ENCODE assay signal across 7 cellular contexts in genomic region chr12:8179989-8180585, GRCh38. TPM values are rescaled to one million over a fixed set of nuclear protein-coding genes. Genes with fewer than 3 reads are reported as not detected.
DNase-seq lines count a peak whose midpoint lies in the region; ATAC-seq, FAIRE-seq and TF ChIP-seq lines count a peak whose summit lies in the region.
"Not testable (repeated sequence)": the region's sequence is repeated elsewhere in the genome, so short reads cannot be mapped to it uniquely, and the experiment has no call there.

No MANE protein-coding gene starts in this region.

- not testable (repeated sequence) for H3K79me1 ChIP-seq in H1 (ENCODE audit: low read depth, low read length)

- H2AK5ac ChIP-seq in H1 (ENCODE audit: low read depth, low read length), result not testable (repeated sequence)

- not testable (repeated sequence) for TF ChIP-seq EP300 in H1 (IDR thresholded peaks at IDR 0.05; ENCODE audit: borderline replicate concordance in 1 of 2, low read depth in 2 of 2, low read length in 2 of 2)

- peak; percentile 71 for TF ChIP-seq CTCF in GM12865 (IDR thresholded peaks at IDR 0.05; ENCODE audit: insufficient read depth, low read depth, low read length, missing control alignments)
- TF ChIP-seq CTCF in RWPE2 (IDR thresholded peaks at IDR 0.05; ENCODE audit: poor library complexity, severe bottlenecking), result peak; percentile 74
- TF ChIP-seq CTCF in H1 (IDR thresholded peaks at IDR 0.05; ENCODE audit: control extremely low read depth in 1 of 3, insufficient read depth in 1 of 3, low read depth in 1 of 3, low read length in 3 of 3), result peak; percentile 46 to 57 (median 50); a peak in 3 of 4 replicates
- TF ChIP-seq CTCF in liver (IDR thresholded peaks at IDR 0.05; ENCODE audit: low read depth, low read length, missing input control), result peak; percentile 46

- TF ChIP-seq RAD21 in H1 (IDR thresholded peaks at IDR 0.05 in 1 of 2, conservative IDR thresholded peaks at IDR 0.05 in 1 of 2; ENCODE audit: low read depth in 2 of 2, low read length in 2 of 2) (peak; percentile 40 to 56; a peak in 3 of 4 replicates), liver (IDR thresholded peaks at IDR 0.05) (peak; percentile 52 to 59)

- DNase-seq in GM12865 (ENCODE audit: low read depth) (peak; percentile 77), NAMALWA (ENCODE audit: low spot score) (peak; percentile 78), RWPE2 (ENCODE audit: low spot score) (peak; percentile 38), H1 (ENCODE audit: low read depth in 1 of 2, low spot score in 2 of 2) (peak; percentile 39 to 85)
- peak; percentile 72 for DNase-seq in activated T-cell treated with anti-CD3 and anti-CD28 coated beads, Interleukin-2, amount 50 U/mL, for 4 hours
- peak; percentile 47 to 48 for DNase-seq in stimulated activated CD4-positive, alpha-beta T cell treated with anti-CD3 and anti-CD28 coated beads, Interleukin-12 subunit alpha, Interleukin-12 subunit beta, amount 100 ng/mL, for 24 hours (ENCODE audit: low read depth in 2 of 2)

- H3K4me2 ChIP-seq in H1 (ENCODE audit: insufficient read depth in 1 of 2, low read depth in 2 of 2, low read length in 2 of 2), result peak overlapping the region in 1 of 2 experiments; percentile 46; a peak in 2 of 4 replicates

- not testable (repeated sequence) for H3K4me1 ChIP-seq in RWPE2 (ENCODE audit: insufficient read depth, poor library complexity, severe bottlenecking); H1 (replicated peaks in 1 of 4; ENCODE audit: control insufficient read depth in 3 of 4, insufficient read depth in 4 of 4, low read length in 3 of 4); liver (ENCODE audit: control insufficient read depth in 4 of 4, insufficient read depth in 4 of 4, low read length in 3 of 4)

- H3K4me3 Mint-ChIP-seq in activated T-cell treated with anti-CD3 and anti-CD28 coated beads, Interleukin-2, amount 50 U/mL, for 4 hours, result peak overlapping the region; percentile 82

- H3K4me1 Mint-ChIP-seq in activated T-cell treated with anti-CD3 and anti-CD28 coated beads, Interleukin-2, amount 50 U/mL, for 4 hours (ENCODE audit: low read depth), result not testable (repeated sequence)

- not testable (repeated sequence) for H3K27ac ChIP-seq in RWPE2 (ENCODE audit: poor library complexity, severe bottlenecking); H1 (ENCODE audit: low read depth, low read length)
- H3K27ac ChIP-seq in liver (ENCODE audit: low read depth in 1 of 2, low read length in 2 of 2), result peak overlapping the region in 1 of 2 donors; percentile 18

- H3K23ac ChIP-seq in H1 (ENCODE audit: insufficient read length), result not testable (repeated sequence)

- H2BK5ac ChIP-seq in H1 (ENCODE audit: low read depth, low read length), result not testable (repeated sequence)

- H2BK15ac ChIP-seq in H1 (ENCODE audit: low read length), result not testable (repeated sequence)

- not testable (repeated sequence) for H4K8ac ChIP-seq in H1 (ENCODE audit: extremely low read depth, insufficient read depth, low read length)

- not testable (repeated sequence) for H3K14ac ChIP-seq in H1 (ENCODE audit: insufficient read length)

- H3K27me3 ChIP-seq in RWPE2 (ENCODE audit: insufficient read depth, poor library complexity, severe bottlenecking); H1 (replicated peaks in 1 of 4; ENCODE audit: control insufficient read depth in 3 of 4, extremely low read depth in 1 of 4, insufficient read depth in 3 of 4, low read length in 3 of 4); liver (ENCODE audit: control insufficient read depth in 4 of 4, insufficient read depth in 4 of 4, low read length in 3 of 4): not testable (repeated sequence)

- not testable (repeated sequence) for H4K91ac ChIP-seq in H1 (replicated peaks; ENCODE audit: insufficient read length, low read length)

- FAIRE-seq in H1 (lab: Jason Lieb, UNC), result not testable (repeated sequence)

- WGBS in H1 (ENCODE audit: extremely low coverage in 1 of 2, insufficient coverage in 1 of 2, insufficient read length in 1 of 2, insufficient replicate concordance in 2 of 2, low coverage in 1 of 2, low lambda C conversion rate in 2 of 2, missing lambda C conversion rate in 1 of 2), 2 experiments, result 15% methylated on average over 30 of the region's 43 CpGs; no CpG with 5 or more reads in 1 of the 2 experiments
- under 1% methylated on average over 41 of the region's 43 CpGs for WGBS in liver

- peak overlapping the region; percentile 50; the same call in 1 of the 2 replicates for H2AFZ ChIP-seq in H1 (ENCODE audit: low read length)

- H3K36me3 ChIP-seq in RWPE2 (ENCODE audit: low read depth); H1 (ENCODE audit: control insufficient read depth in 2 of 4, insufficient read depth in 4 of 4, low read length in 3 of 4); liver (ENCODE audit: control insufficient read depth in 4 of 4, insufficient read depth in 3 of 4, low read depth in 1 of 4, low read length in 3 of 4): not testable (repeated sequence)

- not testable (repeated sequence) for H3K36me3 Mint-ChIP-seq in activated T-cell treated with anti-CD3 and anti-CD28 coated beads, Interleukin-2, amount 50 U/mL, for 4 hours (ENCODE audit: insufficient read depth)

- H4K20me1 ChIP-seq in H1 (replicated peaks in 1 of 2; ENCODE audit: control insufficient read depth in 1 of 2, insufficient read depth in 2 of 2, low read length in 2 of 2), result not testable (repeated sequence)

- not testable (repeated sequence) for H3K79me2 ChIP-seq in H1 (ENCODE audit: control insufficient read depth in 1 of 2, insufficient read depth in 2 of 2, low read length in 2 of 2)

- peak overlapping the region in 2 of 4 experiments; percentile 22 to 53; a peak in 3 of 7 replicates for H3K9ac ChIP-seq in H1 (replicated peaks in 1 of 4; ENCODE audit: extremely low read depth in 1 of 4, low read depth in 3 of 4, low read length in 3 of 4)
- not testable (repeated sequence) for H3K9ac ChIP-seq in liver (ENCODE audit: low read depth in 1 of 2, low read length in 2 of 2)

- H2BK20ac ChIP-seq in H1 (ENCODE audit: low read length), result not testable (repeated sequence)

- not testable (repeated sequence) for H3K23me2 ChIP-seq in H1 (ENCODE audit: low read depth, low read length)

- TF ChIP-seq POLR2A in H1 (IDR thresholded peaks at IDR 0.05; ENCODE audit: control extremely low read depth in 1 of 2, low read depth in 2 of 2, low read length in 2 of 2), result peak in 1 of 2 experiments; percentile 49; a peak in 1 of 3 replicates

- H2BK12ac ChIP-seq in H1 (ENCODE audit: low read depth, low read length), result not testable (repeated sequence)

- CTCF ChIA-PET in H1 (lab: Charles Lee; ENCODE audit: partially characterized antibody), result interaction anchor here (0.7 to 1.0 kb wide), 2 partner anchors 24 to 71 kb away, joined by 3 read pairs; partner anchors contain the start of gene ZNF705A

- ATAC-seq in RWPE2 (ENCODE audit: low read depth), result not testable (repeated sequence)
- ATAC-seq in activated T-cell treated with anti-CD3 and anti-CD28 coated beads, Interleukin-2, amount 50 U/mL, for 4 hours, result peak; percentile 91 to 94

- not testable (repeated sequence) for H3K18ac ChIP-seq in H1 (ENCODE audit: extremely low read depth, low read length)

- not testable (repeated sequence) for H3K9me3 ChIP-seq in RWPE2 (ENCODE audit: severe bottlenecking); H1 (ENCODE audit: insufficient read depth in 2 of 2, low read depth in 1 of 2, low read length in 1 of 2); liver (ENCODE audit: control insufficient read depth in 4 of 4, low read length in 3 of 4)

- POLR2A ChIA-PET in H1 (lab: Charles Lee; ENCODE audit: partially characterized antibody), result not testable (repeated sequence)

- H3K4ac ChIP-seq in H1 (replicated peaks; ENCODE audit: insufficient read length, low read depth, low read length), result not testable (repeated sequence)

- H3K9me3 Mint-ChIP-seq in activated T-cell treated with anti-CD3 and anti-CD28 coated beads, Interleukin-2, amount 50 U/mL, for 4 hours, result not testable (repeated sequence)

- H3K4me3 ChIP-seq in GM12865 (ENCODE audit: low read depth, low read length), result peak overlapping the region; percentile 53
- H3K4me3 ChIP-seq in RWPE2 (ENCODE audit: severe bottlenecking), result peak overlapping the region; percentile 49
- H3K4me3 ChIP-seq in H1 (ENCODE audit: extremely low read depth in 1 of 4, insufficient read depth in 2 of 4, low read depth in 3 of 4, low read length in 4 of 4), result peak overlapping the region; percentile 21 to 54 (median 34); a peak in 5 of 8 replicates
- H3K4me3 ChIP-seq in liver (ENCODE audit: low read depth in 1 of 3, low read length in 3 of 3), result peak overlapping the region in 2 of 3 donors; percentile 57 to 58

- H4K5ac ChIP-seq in H1 (ENCODE audit: insufficient read length, low read depth, low read length), result not testable (repeated sequence)

- not testable (repeated sequence) for H2BK120ac ChIP-seq in H1 (replicated peaks; ENCODE audit: low read depth, low read length)

- H3K56ac ChIP-seq in H1 (replicated peaks; ENCODE audit: insufficient read length, low read depth, low read length), result not testable (repeated sequence)

- H3K27me3 Mint-ChIP-seq in activated T-cell treated with anti-CD3 and anti-CD28 coated beads, Interleukin-2, amount 50 U/mL, for 4 hours (ENCODE audit: low read depth), result not testable (repeated sequence)

RNA-seq across cellular contexts. Expression of gene ZNF705A, which starts 23.3 kb away (rescaled TPM):
- total RNA-seq in activated T-cell treated with anti-CD3 and anti-CD28 coated beads, Interleukin-2, amount 50 U/mL, for 4 hours, result not detected
- total RNA-seq in H1 (2021; fragmentation: NEBNext Ultra II Directional; extraction: Animal tissue kit (Norgen Biotek cat#: 25700)), result not detected in 2 replicates
- polyA plus RNA-seq in H1 (2011; rRNA removed) (not detected in 2 replicates), liver (not detected)
- polyA plus RNA-seq in H1 (2011; cell fraction: cytosol; rRNA removed), result not detected
- not detected for polyA plus RNA-seq in H1 (2011; cell fraction: nucleus; rRNA removed)
- not detected in 4 replicates for polyA plus RNA-seq in H1 (2012, experiment 1 of 2)
- polyA plus RNA-seq in H1 (2012, experiment 2 of 2), result not detected
- polyA plus RNA-seq in H1 (2013, experiment 1 of 2), result not detected
- polyA plus RNA-seq in H1 (2013, experiment 2 of 2), result not detected
- not detected in 2 replicates for polyA minus RNA-seq in H1 (2011; rRNA and poly(A)+ RNA removed)
- not detected for polyA minus RNA-seq in H1 (2011; cell fraction: cytosol; rRNA and poly(A)+ RNA removed)
- not detected for polyA minus RNA-seq in H1 (2011; cell fraction: nucleus; rRNA and poly(A)+ RNA removed)
- total RNA-seq in liver, result not detected

RNA-seq across cellular contexts. Expression of gene FAM90A1, which starts 47.3 kb away (rescaled TPM):
- under 1 TPM in 1 of 3 donors, not detected in 2; 0.34 TPM for total RNA-seq in activated T-cell treated with anti-CD3 and anti-CD28 coated beads, Interleukin-2, amount 50 U/mL, for 4 hours
- 0.13 TPM in 1 of 2 replicates, not detected in the other for total RNA-seq in H1 (2021; fragmentation: NEBNext Ultra II Directional; extraction: Animal tissue kit (Norgen Biotek cat#: 25700))
- 0.21 and 0.52 TPM in 2 replicates for polyA plus RNA-seq in H1 (2011; rRNA removed)
- 0.30 TPM for polyA plus RNA-seq in H1 (2011; cell fraction: cytosol; rRNA removed)
- polyA plus RNA-seq in H1 (2011; cell fraction: nucleus; rRNA removed), result 0.57 TPM
- 0.16 to 0.49 TPM (median 0.24 TPM) in 4 replicates for polyA plus RNA-seq in H1 (2012, experiment 1 of 2)
- polyA plus RNA-seq in H1 (2012, experiment 2 of 2), result not detected
- polyA plus RNA-seq in H1 (2013, experiment 1 of 2), result 0.14 TPM
- polyA plus RNA-seq in H1 (2013, experiment 2 of 2), result 0.13 TPM
- polyA minus RNA-seq in H1 (2011; rRNA and poly(A)+ RNA removed), result 0.06 TPM in 1 of 2 replicates, not detected in the other
- polyA minus RNA-seq in H1 (2011; cell fraction: cytosol; rRNA and poly(A)+ RNA removed), result not detected
- 0.70 TPM for polyA minus RNA-seq in H1 (2011; cell fraction: nucleus; rRNA and poly(A)+ RNA removed)
- total RNA-seq in liver, result not detected
- not detected for polyA plus RNA-seq in liver

RNA-seq across cellular contexts. Expression of gene CLEC4A, which starts 56.7 kb away (rescaled TPM):
- total RNA-seq in activated T-cell treated with anti-CD3 and anti-CD28 coated beads, Interleukin-2, amount 50 U/mL, for 4 hours, result under 1 TPM in 2 of 3 donors, not detected in 1; 0.18 to 0.92 TPM
- 0.41 TPM in 1 of 2 replicates, not detected in the other for total RNA-seq in H1 (2021; fragmentation: NEBNext Ultra II Directional; extraction: Animal tissue kit (Norgen Biotek cat#: 25700))
- polyA plus RNA-seq in H1 (2011; rRNA removed) (0.44 TPM in 1 of 2 replicates, not detected in the other), liver (1 to 10 TPM in 1 of 2 donors, under 1 TPM in 1; 0.98 to 2.5 TPM)
- polyA plus RNA-seq in H1 (2011; cell fraction: cytosol; rRNA removed), result 0.36 TPM
- not detected for polyA plus RNA-seq in H1 (2011; cell fraction: nucleus; rRNA removed)
- polyA plus RNA-seq in H1 (2012, experiment 1 of 2), result 0.36 to 0.56 TPM in 2 of 4 replicates, not detected in the others
- not detected for polyA plus RNA-seq in H1 (2012, experiment 2 of 2)
- polyA plus RNA-seq in H1 (2013, experiment 1 of 2), result 0.10 TPM
- 0.07 TPM for polyA plus RNA-seq in H1 (2013, experiment 2 of 2)
- not detected in 2 replicates for polyA minus RNA-seq in H1 (2011; rRNA and poly(A)+ RNA removed)
- not detected for polyA minus RNA-seq in H1 (2011; cell fraction: cytosol; rRNA and poly(A)+ RNA removed)
- not detected for polyA minus RNA-seq in H1 (2011; cell fraction: nucleus; rRNA and poly(A)+ RNA removed)
- 1 to 10 TPM in 1 of 2 donors, under 1 TPM in 1; 0.67 to 2.2 TPM for total RNA-seq in liver
